2 cellular contexts compared by ENCODE assay signal in genomic region chr1:28180310-28181305, GRCh38.
TF ChIP-seq lines count a peak whose summit lies in the region.

No MANE protein-coding gene starts in this region.

TF ChIP-seq in liver, 16 proteins besides CTCF, POLR2A, EP300 and RAD21:
- TF ChIP-seq NR2F2 (IDR thresholded peaks at IDR 0.05) (peak; percentile 29), YY1 (IDR thresholded peaks at IDR 0.05) (no peak)

TF ChIP-seq in HepG2, 621 proteins besides CTCF, POLR2A, EP300 and RAD21:
- no peak for TF ChIP-seq MTF1 (CRISPR knock-in tag; IDR thresholded peaks at IDR 0.05)
- no peak for TF ChIP-seq ZSCAN12 (CRISPR knock-in tag; IDR thresholded peaks at IDR 0.05)
- TF ChIP-seq ZNF256 (CRISPR knock-in tag; conservative IDR thresholded peaks at IDR 0.05) = no peak
- TF ChIP-seq SSRP1 (CRISPR knock-in tag; IDR thresholded peaks at IDR 0.05) = no peak
- TF ChIP-seq EED (CRISPR knock-in tag; IDR thresholded peaks at IDR 0.05) = no peak
- TF ChIP-seq NFIC (IDR thresholded peaks at IDR 0.05; ENCODE audit: low read length) = no peak
- TF ChIP-seq HDAC6 (IDR thresholded peaks at IDR 0.05; ENCODE audit: low read depth, low read length) = no peak
TF ChIP-seq in HepG2: peak in this region for 0.
